In the genomic region with DNA sequence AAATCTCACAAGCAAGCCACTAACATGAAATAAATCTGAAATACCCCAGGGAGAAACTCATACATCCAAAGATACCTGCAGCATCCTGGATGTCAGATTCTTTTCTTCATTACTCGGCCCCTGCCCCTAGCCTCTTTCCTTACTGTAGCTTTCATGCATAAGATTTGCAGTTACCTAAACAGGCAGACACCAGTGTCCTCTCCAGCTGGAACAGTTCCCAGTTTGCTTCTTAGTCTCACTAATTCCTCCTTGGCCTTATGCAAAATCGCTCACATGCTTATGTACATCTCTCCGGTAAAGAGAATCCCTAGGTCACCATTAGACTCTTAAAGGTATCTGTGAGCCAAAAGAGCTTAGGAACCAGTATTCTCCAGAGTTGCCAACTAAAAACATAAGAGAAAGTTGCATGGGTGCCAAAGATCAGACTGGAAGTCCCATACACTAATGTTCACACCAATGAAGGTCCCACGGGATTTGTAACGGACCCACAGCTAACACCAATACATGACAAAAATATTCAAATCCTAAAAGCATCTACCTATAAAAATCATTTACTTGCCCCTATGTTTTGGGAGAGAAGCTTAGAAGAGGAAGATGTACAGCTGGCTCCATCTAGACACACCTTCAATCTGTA, we compare ENCODE assay signal across 17 cellular contexts.
A peak's percentile ranks its signal among the peaks of the same experiment; 100 is the strongest.
DNase-seq lines count a peak whose midpoint lies in the region; ATAC-seq, FAIRE-seq and TF ChIP-seq lines count a peak whose summit lies in the region.
"Had no signal": no experiment of that assay in that cellular context is flagged by ENCODE, and none has a peak within 500 bp of the region (broad histone marks: within the 10 kb centered on the region; RNA-seq: fewer than 3 reads in every experiment).

No MANE protein-coding gene starts in this region.

- CTCF ChIA-PET in A673 (lab: Charles Lee) = no interaction called here

- BruUV-seq in A673 (replicated peaks; lab: Mats Ljungman, UMichigan) = no TSS peak

- H3K36me3 ChIP-seq in A673 (ENCODE audit: insufficient read depth, low read length, poor library complexity, severe bottlenecking) (no peaks in the 10 kb centered on the region), OCI-LY3 (replicated peaks; ENCODE audit: low read depth, low read length) (no peaks in the 10 kb centered on the region)

- H3K9me3 Mint-ChIP-seq in glutamatergic neuron (ENCODE audit: unreplicated experiment) = peaks cover 2% of the 10 kb centered on the region
- H3K9me3 Mint-ChIP-seq in CD14-positive monocyte = no peaks in the 10 kb centered on the region

- FAIRE-seq in GM12891 (lab: Jason Lieb, UNC) = peak; percentile 80
- FAIRE-seq: islet of Langerhans had no signal

- H3K27me3 Mint-ChIP-seq in glutamatergic neuron (ENCODE audit: unreplicated experiment) (no peaks in the 10 kb centered on the region), CD14-positive monocyte (ENCODE audit: low read depth in 3 of 3) (no peaks in the 10 kb centered on the region)

- peak; percentile 30; the same call in 1 of the 2 replicates for TF ChIP-seq POLR2A in GM12891 (IDR thresholded peaks at IDR 0.05; ENCODE audit: low read depth, low read length)

- peaks cover 33% of the 10 kb centered on the region for H3K4me1 ChIP-seq in A673 (ENCODE audit: insufficient read depth, low read length, poor library complexity, severe bottlenecking)
- H3K4me1 ChIP-seq in OCI-LY3 (ENCODE audit: low read length) = peaks cover 53% of the 10 kb centered on the region

- peak overlapping the region; percentile 58 for H3K9ac ChIP-seq in OCI-LY3 (ENCODE audit: low read length)

- H3K27me3 ChIP-seq in A673 (replicated peaks; ENCODE audit: insufficient read depth, low read depth, low read length, poor library complexity) = no peaks in the 10 kb centered on the region
- H3K27me3 ChIP-seq in OCI-LY3 (ENCODE audit: low read depth, low read length) = no peaks in the 10 kb centered on the region
- H3K27me3 ChIP-seq: stomach had no signal

- peaks cover 39% of the 10 kb centered on the region for H3K4me1 Mint-ChIP-seq in glutamatergic neuron (ENCODE audit: low read depth, unreplicated experiment)
- peaks cover 20% of the 10 kb centered on the region for H3K4me1 Mint-ChIP-seq in CD14-positive monocyte

- TF ChIP-seq CTCF in A673 (conservative IDR thresholded peaks at IDR 0.05; ENCODE audit: low read depth, low read length) = no peak
- no peak for TF ChIP-seq CTCF in OCI-LY3 (IDR thresholded peaks at IDR 0.05; ENCODE audit: low read depth, low read length)
- TF ChIP-seq CTCF in glutamatergic neuron (IDR thresholded peaks at IDR 0.05; ENCODE audit: partially characterized antibody, unreplicated experiment) = no peak
- TF ChIP-seq CTCF in CD14-positive monocyte (IDR thresholded peaks at IDR 0.05) = no peak

- peak; percentile 61 for DNase-seq in A673 (ENCODE audit: low spot score)
- DNase-seq in GM12891 (ENCODE audit: insufficient read length, low spot score) = no peak
- DNase-seq in glutamatergic neuron = no peak
- no peak for DNase-seq in RPMI8226
- DNase-seq in CD14-positive monocyte (ENCODE audit: low spot score) = no peak
- DNase-seq in NCI-H187 treated with DMSO at 0.1 percent for 48 hours (lab: John Stamatoyannopoulos, UW) = no peak
- DNase-seq: AML-193; aorta; DMS79 treated with DMSO at 0.1 percent for 48 hours; KBM-7; NCI-H1930; retina; stimulated activated CD4-positive, alpha-beta T cell treated with anti-CD3 and anti-CD28 coated beads, Interleukin-2, amount 100 ng/mL, for 48 hours; stomach had no signal

- no peaks in the 10 kb centered on the region for H3K79me2 ChIP-seq in OCI-LY3 (ENCODE audit: low read length)

- intact Hi-C loops in A673 (cut with micrococcal nuclease; ENCODE audit: unreplicated experiment) = no loop called here
- intact Hi-C loops in CD14-positive monocyte (cut with micrococcal nuclease) = no loop called here

- ATAC-seq in HG03095 (IDR thresholded peaks at IDR 0.05; ENCODE audit: unreplicated experiment) = no peak

- no peaks in the 10 kb centered on the region for H4K20me1 ChIP-seq in OCI-LY3 (ENCODE audit: insufficient read depth, low read length)

- H3K9me3 ChIP-seq in A673 (ENCODE audit: low read depth, low read length, poor library complexity, severe bottlenecking) (no peaks in the 10 kb centered on the region), OCI-LY3 (ENCODE audit: insufficient read depth, low read length) (no peaks in the 10 kb centered on the region)
- H3K9me3 ChIP-seq: stomach had no signal

- H3K27ac ChIP-seq in A673 (ENCODE audit: low read depth, low read length, poor library complexity, severe bottlenecking) (no peak overlapping the region), OCI-LY3 (ENCODE audit: low read length) (peak overlapping the region; percentile 80)
- H3K27ac ChIP-seq: stomach had no signal

- POLR2A ChIA-PET in A673 (lab: Charles Lee; ENCODE audit: low non-redundant PET) = no interaction called here

- H2AFZ ChIP-seq in OCI-LY3 (ENCODE audit: low read depth, low read length) = no peak overlapping the region

- no peak overlapping the region for H3K4me3 ChIP-seq in A673 (ENCODE audit: low read depth, low read length, poor library complexity, severe bottlenecking)
- H3K4me3 ChIP-seq in OCI-LY3 (ENCODE audit: low read length) = peak overlapping the region; percentile 60
- H3K4me3 ChIP-seq: stomach had no signal

- H3K4me2 ChIP-seq in OCI-LY3 (ENCODE audit: low read length) = peak overlapping the region; percentile 89

- H3K27ac Mint-ChIP-seq in glutamatergic neuron (ENCODE audit: unreplicated experiment) (peak overlapping the region; percentile 15), CD14-positive monocyte (no peak overlapping the region)

- no peaks in the 10 kb centered on the region for H3K36me3 Mint-ChIP-seq in glutamatergic neuron (ENCODE audit: unreplicated experiment)
- H3K36me3 Mint-ChIP-seq in CD14-positive monocyte = peaks cover 0 to 8% of the 10 kb centered on the region in 2 donors

- no peak overlapping the region for H3K4me3 Mint-ChIP-seq in glutamatergic neuron (ENCODE audit: unreplicated experiment)
- no peak overlapping the region for H3K4me3 Mint-ChIP-seq in CD14-positive monocyte

TF ChIP-seq in GM12891, 5 proteins besides CTCF, POLR2A, EP300 and RAD21:
- TF ChIP-seq POLR2AphosphoS5 (IDR thresholded peaks at IDR 0.05; ENCODE audit: low read depth, low read length) (peak; percentile 62; the same call in 1 of the 2 replicates), POU2F2 (IDR thresholded peaks at IDR 0.05; ENCODE audit: low read depth, low read length) (peak; percentile 26; the same call in 1 of the 2 replicates), TAF1 (IDR thresholded peaks at IDR 0.05; ENCODE audit: low read depth, low read length) (0 out of 2 replicates have a peak, but pooled peaks have one; percentile 39), SPI1 (IDR thresholded peaks at IDR 0.05; ENCODE audit: low read depth, low read length) (no peak), PAX5 (IDR thresholded peaks at IDR 0.05; ENCODE audit: insufficient read depth, low read length, severe bottlenecking) (no peak)
